ENCODE assay signal across 8 cellular contexts in the genomic region with DNA sequence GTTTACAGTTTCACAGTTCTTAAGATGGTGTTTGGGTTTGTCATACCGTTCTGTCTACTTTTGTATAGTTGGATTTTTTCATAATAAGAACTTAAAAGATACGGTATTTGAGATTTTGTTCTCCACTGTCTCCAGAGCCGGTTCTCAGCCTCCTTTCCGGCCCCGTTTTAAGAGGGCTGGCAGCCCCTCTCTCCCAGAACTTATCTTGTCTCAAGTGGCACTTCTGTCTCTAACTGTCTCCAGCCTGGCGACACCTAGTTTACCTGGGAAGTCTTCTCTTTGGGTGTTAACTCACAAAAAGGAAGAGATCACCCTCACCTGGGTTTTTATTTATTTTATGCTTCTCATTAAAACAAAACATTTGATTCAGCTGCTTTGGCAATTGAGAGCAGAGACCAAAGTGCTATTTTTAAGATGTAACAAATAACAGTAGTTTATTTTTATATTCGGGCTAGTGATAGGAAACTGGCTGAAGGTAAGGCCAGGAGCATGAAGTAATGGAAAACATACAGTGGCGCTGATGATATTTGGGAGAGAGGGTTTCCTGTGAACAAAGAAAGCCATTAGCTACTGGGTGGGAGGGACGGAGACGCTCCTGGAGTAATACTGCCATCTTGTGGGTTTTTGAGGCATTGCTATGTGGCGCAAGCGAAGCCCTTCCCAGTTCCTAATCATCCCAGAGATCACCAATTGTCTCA. TPM values are rescaled to one million over a fixed set of nuclear protein-coding genes. Genes with fewer than 3 reads are reported as not detected.
DNase-seq lines count a peak whose midpoint lies in the region; ATAC-seq and TF ChIP-seq lines count a peak whose summit lies in the region.

No MANE protein-coding gene starts in this region.

- H3K36me3 ChIP-seq in BE2C (no peaks in the 10 kb centered on the region), colonic mucosa (no peaks in the 10 kb centered on the region), left lung (no peaks in the 10 kb centered on the region)

- H3K27me3 ChIP-seq in BE2C (no peaks in the 10 kb centered on the region), colonic mucosa (no peaks in the 10 kb centered on the region), left lung (no peaks in the 10 kb centered on the region)

- ATAC-seq in GM18873 (IDR thresholded peaks at IDR 0.05; ENCODE audit: low FRiP score, unreplicated experiment) (peak; percentile 70), HG03139 (IDR thresholded peaks at IDR 0.05; ENCODE audit: unreplicated experiment) (peak; percentile 82), left lung (peak; percentile 100)
- peak; percentile 60 to 78 for ATAC-seq in activated CD4-positive, CD25-positive, alpha-beta regulatory T cell treated with anti-CD3 and anti-CD28 coated beads, Interleukin-2, amount 50 U/mL, for 24 hours

- H3K9ac ChIP-seq in colonic mucosa (ENCODE audit: low read depth in 2 of 2, low read length in 2 of 2): no peak overlapping the region

- TF ChIP-seq CTCF in BE2C (IDR thresholded peaks at IDR 0.05; ENCODE audit: low read depth, low read length) (peak; percentile 98), colonic mucosa (IDR thresholded peaks at IDR 0.05) (peak; percentile 95), left lung (IDR thresholded peaks at IDR 0.05) (peak; percentile 95 to 97)

- H3K4me3 ChIP-seq in BE2C (ENCODE audit: low read depth, low read length) (peak overlapping the region; percentile 42), colonic mucosa (no peak overlapping the region), left lung (no peak overlapping the region)

- H3K9me3 ChIP-seq in BE2C: no peaks in the 10 kb centered on the region
- no peaks in the 10 kb centered on the region for H3K9me3 ChIP-seq in colonic mucosa
- H3K9me3 ChIP-seq in left lung: no peaks in the 10 kb centered on the region

- peak; percentile 60 for DNase-seq in BE2C
- peak; percentile 78 for DNase-seq in NCI-H2196 (lab: John Stamatoyannopoulos, UW; ENCODE audit: unreplicated experiment)
- peak; percentile 78 for DNase-seq in colonic mucosa
- peak in 1 of 2 donors; percentile 51 for DNase-seq in left lung
- DNase-seq in stimulated activated CD4-positive, alpha-beta T cell treated with anti-CD3 and anti-CD28 coated beads, Interleukin-4, amount 100 ng/mL, for 24 hours: peak; percentile 57

- no peaks in the 10 kb centered on the region for H3K4me1 ChIP-seq in BE2C
- H3K4me1 ChIP-seq in colonic mucosa: no peaks in the 10 kb centered on the region
- peaks cover 0 to 11% of the 10 kb centered on the region in 2 donors for H3K4me1 ChIP-seq in left lung

- intact Hi-C loops in colonic mucosa (cut with DNase I) (loop anchor here (5.0 to 10.0 kb wide), 2 partner anchors 80 to 372 kb away; no protein-coding TSS in a partner anchor), left lung (cut with DNase I) (no loop called here)

- H3K27ac ChIP-seq in colonic mucosa (no peak overlapping the region), left lung (no peak overlapping the region)

RNA-seq across cellular contexts. Expression of a gene that starts 48.3 kb away (rescaled TPM):
- polyA plus RNA-seq in BE2C (2012; ENCODE audit: insufficient read depth, insufficient read length, low read depth): not detected
- total RNA-seq in colonic mucosa (10 to 100 TPM; 10.6 to 11.9 TPM), left lung (1 to 10 TPM; 3.5 to 8.1 TPM)
